In genomic region chr7:138338361-138338760, GRCh38 we compare ENCODE assay signal across 12 cellular contexts.
A peak's percentile ranks its signal among the peaks of the same experiment; 100 is the strongest.
DNase-seq lines count a peak whose midpoint lies in the region; FAIRE-seq and TF ChIP-seq lines count a peak whose summit lies in the region.
"Had no signal": no experiment of that assay in that cellular context is flagged by ENCODE, and none has a peak within 500 bp of the region (broad histone marks: within the 10 kb centered on the region; RNA-seq: fewer than 3 reads in every experiment).

No MANE protein-coding gene starts in this region.

- H4K8ac ChIP-seq in trophoblast cell (ENCODE audit: low read depth, low read length): no peak overlapping the region

- H4K12ac ChIP-seq in trophoblast cell (ENCODE audit: low read depth, low read length): no peak overlapping the region

- H3K27ac ChIP-seq in PC-9 (no peak overlapping the region), trophoblast cell (ENCODE audit: low read depth, low read length) (no peak overlapping the region)
- H3K27ac ChIP-seq: pancreas had no signal

- intact Hi-C loops in PC-9 (cut with micrococcal nuclease; ENCODE audit: unreplicated experiment): no loop called here

- H3K4me2 ChIP-seq in PC-9 (no peak overlapping the region), trophoblast cell (ENCODE audit: low read length) (no peak overlapping the region)

- no peak overlapping the region for H2AK5ac ChIP-seq in trophoblast cell (ENCODE audit: low read length)

- H2BK12ac ChIP-seq in trophoblast cell (ENCODE audit: low read length): no peak overlapping the region

- H3K23ac ChIP-seq in trophoblast cell (ENCODE audit: low read length): no peak overlapping the region

- no peaks in the 10 kb centered on the region for H4K20me1 ChIP-seq in PC-9 (ENCODE audit: insufficient read depth)

- H3K9ac ChIP-seq in trophoblast cell (ENCODE audit: low read length): no peak overlapping the region

- H3K4me1 ChIP-seq in PC-9 (replicated peaks; ENCODE audit: insufficient read depth): no peaks in the 10 kb centered on the region
- H3K4me1 ChIP-seq in trophoblast cell (ENCODE audit: control insufficient read depth in 1 of 2, insufficient read depth in 2 of 2, low read length in 2 of 2): no peaks in the 10 kb centered on the region
- H3K4me1 ChIP-seq: Caco-2, pancreas had no signal

- H4K91ac ChIP-seq in trophoblast cell (ENCODE audit: low read depth, low read length): no peak overlapping the region

- no peak overlapping the region for H2AFZ ChIP-seq in PC-9
- H2AFZ ChIP-seq in trophoblast cell (ENCODE audit: insufficient read depth, low read length, poor library complexity): no peak overlapping the region

- no peak overlapping the region for H3K4me3 ChIP-seq in PC-9
- H3K4me3 ChIP-seq in fibroblast of pulmonary artery (replicated peaks; ENCODE audit: low read depth, low read length): no peak overlapping the region
- no peak overlapping the region for H3K4me3 ChIP-seq in trophoblast cell (ENCODE audit: low read depth, low read length)
- H3K4me3 ChIP-seq: pancreas had no signal

- H3K27me3 ChIP-seq in PC-9 (ENCODE audit: insufficient read depth, low read depth) (no peaks in the 10 kb centered on the region), trophoblast cell (ENCODE audit: insufficient read depth, low read length) (no peaks in the 10 kb centered on the region)
- H3K27me3 ChIP-seq: pancreas had no signal

- FAIRE-seq in RCC 7860 (lab: Jason Lieb, UNC): no peak
- FAIRE-seq: keratinocyte, pancreas had no signal

- BruUV-seq in PC-9 (replicated peaks; lab: Mats Ljungman, UMichigan): no TSS peak

- no peaks in the 10 kb centered on the region for H3K79me1 ChIP-seq in trophoblast cell (ENCODE audit: low read length)

- H3K9me3 ChIP-seq in PC-9 (ENCODE audit: insufficient read depth, low read depth) (peaks cover 35% of the 10 kb centered on the region), trophoblast cell (ENCODE audit: insufficient read depth, low read depth, low read length) (peaks cover 8% of the 10 kb centered on the region)
- H3K9me3 ChIP-seq: pancreas had no signal

- no peaks in the 10 kb centered on the region for H3K36me3 ChIP-seq in PC-9 (ENCODE audit: low read depth)
- H3K36me3 ChIP-seq in trophoblast cell (ENCODE audit: control insufficient read depth in 1 of 2, insufficient read depth in 2 of 2, low read length in 2 of 2): peaks cover 0 to 3% of the 10 kb centered on the region in 2 experiments
- H3K36me3 ChIP-seq: pancreas had no signal

- POLR2A ChIA-PET in PC-9 (lab: Charles Lee; ENCODE audit: unreplicated experiment): no interaction called here

- H2BK120ac ChIP-seq in trophoblast cell (ENCODE audit: insufficient read depth, low read length, poor library complexity): no peak overlapping the region

- no peak overlapping the region for H3K18ac ChIP-seq in trophoblast cell (ENCODE audit: low read length)

- H3F3A ChIP-seq in PC-9 (ENCODE audit: insufficient read depth, low read depth): peaks cover 5% of the 10 kb centered on the region; the same call in 1 of the 2 replicates

- no peaks in the 10 kb centered on the region for H3K9me2 ChIP-seq in PC-9 (ENCODE audit: insufficient read depth)

- TF ChIP-seq CTCF in PC-9 (conservative IDR thresholded peaks at IDR 0.05) (no peak), fibroblast of pulmonary artery (IDR thresholded peaks at IDR 0.05; ENCODE audit: low read length, missing control alignments) (no peak)

- H2BK5ac ChIP-seq in trophoblast cell (ENCODE audit: low read depth, low read length, poor library complexity): no peak overlapping the region

- H3K79me2 ChIP-seq in PC-9 (ENCODE audit: low read depth) (no peaks in the 10 kb centered on the region), trophoblast cell (ENCODE audit: control insufficient read depth, insufficient read depth, low read length, poor library complexity) (no peaks in the 10 kb centered on the region)

- H3K14ac ChIP-seq in trophoblast cell (ENCODE audit: low read length): no peak overlapping the region

- DNase-seq in NCI-H1092 treated with DMSO at 0.1 percent for 48 hours (lab: John Stamatoyannopoulos, UW): peak; percentile 70
- DNase-seq in PC-9: peak; percentile 48 to 68
- peak; percentile 98 for DNase-seq in fibroblast of pulmonary artery (ENCODE audit: low read depth)
- peak; percentile 66 for DNase-seq in renal cortical epithelial cell (ENCODE audit: low read depth)
- DNase-seq in trophoblast cell: no peak
- no peak for DNase-seq in RCC 7860 (ENCODE audit: low spot score)
- DNase-seq in RKO (ENCODE audit: low spot score): no peak
- DNase-seq in AG08396 (ENCODE audit: low spot score): no peak
- DNase-seq: Caco-2, T-cell had no signal

- H3K4ac ChIP-seq in trophoblast cell (ENCODE audit: low read depth, low read length): no peak overlapping the region

- CTCF ChIA-PET in PC-9 (lab: Charles Lee): no interaction called here

Comparison
In these comparisons a context has a peak if more than half of its experiments do, and no peak if none do; other contexts are left out.
1. DNase-seq: peak in NCI-H1092 treated with DMSO at 0.1 percent for 48 hours (single experiment), PC-9 (2 of 2), fibroblast of pulmonary artery (single experiment) and renal cortical epithelial cell (single experiment); none in trophoblast cell (0 of 2), RCC 7860 (single experiment), RKO (single experiment) and AG08396 (single experiment).